In genomic region chr1:119712342-119713038, GRCh38 we compare ENCODE assay signal across 1 cellular context.
TF ChIP-seq lines count a peak whose summit lies in the region.

No MANE protein-coding gene starts in this region.

TF ChIP-seq in HepG2, 621 proteins besides CTCF, POLR2A, EP300 and RAD21 (continued from another document):
- peak; percentile 12; the same call in 1 of the 2 replicates for TF ChIP-seq CBX5 (CRISPR knock-in tag; IDR thresholded peaks at IDR 0.05; ENCODE audit: borderline replicate concordance)
- TF ChIP-seq SIX4 (CRISPR knock-in tag; IDR thresholded peaks at IDR 0.05), result no peak
- no peak for TF ChIP-seq FOXP4 (CRISPR knock-in tag; IDR thresholded peaks at IDR 0.05)
- TF ChIP-seq SOX6 (IDR thresholded peaks at IDR 0.05), result no peak
- TF ChIP-seq SOX6 (CRISPR knock-in tag; IDR thresholded peaks at IDR 0.05), result peak; percentile 27
- TF ChIP-seq ZBTB39 (CRISPR knock-in tag; IDR thresholded peaks at IDR 0.05), result peak; percentile 27; the same call in 1 of the 2 replicates
- no peak for TF ChIP-seq ZNF800 (CRISPR knock-in tag; IDR thresholded peaks at IDR 0.05)
- TF ChIP-seq IKZF4 (CRISPR knock-in tag; IDR thresholded peaks at IDR 0.05; ENCODE audit: borderline replicate concordance, low read depth, not compliant biosample characterization), result no peak
- TF ChIP-seq MTF2 (CRISPR knock-in tag; IDR thresholded peaks at IDR 0.05; ENCODE audit: borderline replicate concordance), result no peak
- peak; percentile 58 for TF ChIP-seq ZNF574 (CRISPR knock-in tag; IDR thresholded peaks at IDR 0.05)
- peak; percentile 87 for TF ChIP-seq DMAP1 (CRISPR knock-in tag; IDR thresholded peaks at IDR 0.05)
- no peak for TF ChIP-seq MXD4 (CRISPR knock-in tag; IDR thresholded peaks at IDR 0.05)
- TF ChIP-seq ZNF746 (CRISPR knock-in tag; IDR thresholded peaks at IDR 0.05), result peak; percentile 17
TF ChIP-seq in HepG2: peak in this region for 89.
